22 cellular contexts compared by ENCODE assay signal in the genomic region with DNA sequence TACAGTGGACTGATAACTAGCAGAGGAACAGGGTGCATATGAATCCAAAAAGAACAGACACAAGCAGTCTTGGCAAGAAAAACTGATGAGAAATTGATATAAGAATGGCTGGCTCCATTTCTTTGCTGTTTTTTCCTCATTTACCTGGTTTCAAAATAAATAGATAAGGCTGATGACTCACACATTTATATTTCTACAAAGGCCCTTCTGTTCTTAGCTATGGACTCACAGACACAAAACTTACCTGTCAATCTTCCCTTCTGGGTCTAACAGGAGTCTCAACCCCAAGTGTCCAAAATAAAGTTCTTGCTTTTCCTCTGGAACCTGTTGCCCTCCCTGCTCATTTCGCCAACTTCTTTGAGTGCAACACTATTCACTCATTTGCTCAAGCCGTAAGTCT. TPM values are rescaled to one million over a fixed set of nuclear protein-coding genes. Genes with fewer than 3 reads are reported as not detected.
DNase-seq lines count a peak whose midpoint lies in the region; ATAC-seq and TF ChIP-seq lines count a peak whose summit lies in the region.
"Had no signal": no experiment of that assay in that cellular context is flagged by ENCODE, and none has a peak within 500 bp of the region (broad histone marks: within the 10 kb centered on the region; RNA-seq: fewer than 3 reads in every experiment).

No MANE protein-coding gene starts in this region.

- H3K27ac Mint-ChIP-seq in GM23338 = no peak overlapping the region
- no peak overlapping the region for H3K27ac Mint-ChIP-seq in stimulated activated effector memory CD8-positive, alpha-beta T cell treated with anti-CD3 and anti-CD28 coated beads, Interleukin-12 subunit alpha, Interleukin-12 subunit beta, amount 100 ng/mL, for 72 hours
- H3K27ac Mint-ChIP-seq: CD8-positive, alpha-beta T cell had no signal

- peaks cover 3% of the 10 kb centered on the region for H3K27me3 Mint-ChIP-seq in GM23338 (ENCODE audit: insufficient read depth, low read depth, poor library complexity)

- H3K79me2 ChIP-seq in GM23338 (replicated peaks; ENCODE audit: insufficient read depth) = no peaks in the 10 kb centered on the region

- H3K4me1 ChIP-seq in GM23338 (ENCODE audit: insufficient read depth) = no peaks in the 10 kb centered on the region
- peaks cover 22 to 36% of the 10 kb centered on the region in 2 donors for H3K4me1 ChIP-seq in duodenal mucosa (ENCODE audit: control insufficient read depth in 1 of 2, insufficient read depth in 2 of 2, low read length in 2 of 2)
- peaks cover 13 to 35% of the 10 kb centered on the region in 2 donors for H3K4me1 ChIP-seq in mucosa of rectum (ENCODE audit: control insufficient read depth in 2 of 2, insufficient read depth in 2 of 2, low read length in 2 of 2)
- H3K4me1 ChIP-seq in transverse colon = peaks cover 0 to 50% (median 26%) of the 10 kb centered on the region in 4 donors
- H3K4me1 ChIP-seq: BLaER1 treated with 17β-estradiol and CSF1 and Interleukin-3, amounts not matched to agents 10 nM and 100 nM; HAP-1 had no signal

- TF ChIP-seq EP300 in transverse colon (IDR thresholded peaks at IDR 0.05; ENCODE audit: low read depth) = no peak

- in situ Hi-C loops in transverse colon (cut with MboI; ENCODE audit: low pct_ligation_motif_present in 1 of 4, low pct_unique_long_range_greater_than_20kb in 1 of 4, low sequenced_read_pairs in 3 of 4) = no loop called here

- H3K9me2 ChIP-seq in GM23338 (ENCODE audit: insufficient read depth) = peaks cover 7% of the 10 kb centered on the region; the same call in 1 of the 2 replicates

- H3K4me3 Mint-ChIP-seq in GM23338 = no peak overlapping the region
- H3K4me3 Mint-ChIP-seq in stimulated activated effector memory CD8-positive, alpha-beta T cell treated with anti-CD3 and anti-CD28 coated beads, Interleukin-12 subunit alpha, Interleukin-12 subunit beta, amount 100 ng/mL, for 72 hours = no peak overlapping the region
- H3K4me3 Mint-ChIP-seq: CD8-positive, alpha-beta T cell had no signal

- H2AFZ ChIP-seq in GM23338 = peak overlapping the region; percentile 52; the same call in 1 of the 2 replicates
- H2AFZ ChIP-seq: GM23248 had no signal

- H3K9me3 ChIP-seq in duodenal mucosa (ENCODE audit: control insufficient read depth in 1 of 2, low read length in 2 of 2) = no peaks in the 10 kb centered on the region
- no peaks in the 10 kb centered on the region for H3K9me3 ChIP-seq in mucosa of rectum (ENCODE audit: control insufficient read depth in 2 of 2, low read length in 2 of 2)
- no peaks in the 10 kb centered on the region for H3K9me3 ChIP-seq in transverse colon
- H3K9me3 ChIP-seq: BLaER1 treated with 17β-estradiol and CSF1 and Interleukin-3, amounts not matched to agents 10 nM and 100 nM; HAP-1 had no signal

- no peaks in the 10 kb centered on the region for H3K36me3 Mint-ChIP-seq in GM23338 (ENCODE audit: low read depth)
- H3K36me3 Mint-ChIP-seq in stimulated activated effector memory CD8-positive, alpha-beta T cell treated with anti-CD3 and anti-CD28 coated beads, Interleukin-12 subunit alpha, Interleukin-12 subunit beta, amount 100 ng/mL, for 72 hours = no peaks in the 10 kb centered on the region
- H3K36me3 Mint-ChIP-seq: CD8-positive, alpha-beta T cell had no signal

- TF ChIP-seq CTCF in GM23338 (conservative IDR thresholded peaks at IDR 0.05; ENCODE audit: low read depth in 2 of 2) (no peak), transverse colon (IDR thresholded peaks at IDR 0.05) (no peak)

- H4K20me1 ChIP-seq in GM23338 (replicated peaks; ENCODE audit: insufficient read depth) = no peaks in the 10 kb centered on the region
- H4K20me1 ChIP-seq: BLaER1 treated with 17β-estradiol and CSF1 and Interleukin-3, amounts not matched to agents 10 nM and 100 nM had no signal

- no peaks in the 10 kb centered on the region for H3F3A ChIP-seq in GM23338 (replicated peaks; ENCODE audit: low read depth)

- no peaks in the 10 kb centered on the region for H3K9me3 Mint-ChIP-seq in GM23338
- H3K9me3 Mint-ChIP-seq in stimulated activated effector memory CD8-positive, alpha-beta T cell treated with anti-CD3 and anti-CD28 coated beads, Interleukin-12 subunit alpha, Interleukin-12 subunit beta, amount 100 ng/mL, for 72 hours = no peaks in the 10 kb centered on the region
- H3K9me3 Mint-ChIP-seq: CD8-positive, alpha-beta T cell had no signal

- no peak overlapping the region for H3K27ac ChIP-seq in GM23338 (ENCODE audit: low read depth)
- no peak overlapping the region for H3K27ac ChIP-seq in duodenal mucosa (ENCODE audit: low read depth, low read length)
- peak overlapping the region; percentile 73 to 82 for H3K27ac ChIP-seq in mucosa of rectum (ENCODE audit: low read depth in 2 of 2, low read length in 2 of 2)
- peak overlapping the region; percentile 35 to 77 (median 58) for H3K27ac ChIP-seq in transverse colon
- H3K27ac ChIP-seq: BLaER1 treated with 17β-estradiol and CSF1 and Interleukin-3, amounts not matched to agents 10 nM and 100 nM; GM23248 had no signal

- TF ChIP-seq POLR2A in transverse colon (IDR thresholded peaks at IDR 0.05) = no peak

- intact Hi-C loops in transverse colon (cut with DNase I; ENCODE audit: low total_unique reads) = no loop called here

- no peak overlapping the region for H3K4me2 ChIP-seq in GM23338
- H3K4me2 ChIP-seq: BLaER1 treated with 17β-estradiol and CSF1 and Interleukin-3, amounts not matched to agents 10 nM and 100 nM had no signal

- no peak overlapping the region for H3K4me3 ChIP-seq in GM23338
- peak overlapping the region; percentile 74 to 79 for H3K4me3 ChIP-seq in duodenal mucosa (ENCODE audit: low read depth in 1 of 2, low read length in 2 of 2)
- peak overlapping the region; percentile 76 to 79 for H3K4me3 ChIP-seq in mucosa of rectum (ENCODE audit: low read length in 2 of 2)
- H3K4me3 ChIP-seq in transverse colon = peak overlapping the region in 2 of 4 donors; percentile 26 to 42
- H3K4me3 ChIP-seq: BLaER1 treated with 17β-estradiol and CSF1 and Interleukin-3, amounts not matched to agents 10 nM and 100 nM; GM23248; HAP-1 had no signal

- no peaks in the 10 kb centered on the region for H3K36me3 ChIP-seq in GM23338 (ENCODE audit: insufficient read depth)
- H3K36me3 ChIP-seq in duodenal mucosa (ENCODE audit: control insufficient read depth in 1 of 2, insufficient read depth in 2 of 2, low read length in 2 of 2) = no peaks in the 10 kb centered on the region
- H3K36me3 ChIP-seq in mucosa of rectum (ENCODE audit: control insufficient read depth in 2 of 2, insufficient read depth in 2 of 2, low read length in 2 of 2) = no peaks in the 10 kb centered on the region
- H3K36me3 ChIP-seq in transverse colon = no peaks in the 10 kb centered on the region
- H3K36me3 ChIP-seq: BLaER1 treated with 17β-estradiol and CSF1 and Interleukin-3, amounts not matched to agents 10 nM and 100 nM; HAP-1 had no signal

- DNase-seq in GM23338 (ENCODE audit: low spot score) (no peak), transverse colon (no peak), RPMI8226 (no peak)
- DNase-seq in central memory CD4-positive, alpha-beta T cell = no peak
- no peak for DNase-seq in stimulated activated effector memory CD8-positive, alpha-beta T cell treated with anti-CD3 and anti-CD28 coated beads, Interleukin-12 subunit alpha, Interleukin-12 subunit beta, amount 100 ng/mL, for 72 hours (ENCODE audit: low spot score in 2 of 2)
- DNase-seq: ACHN; CD8-positive, alpha-beta T cell; DMS153; GDM1; GM23248; KG1; NCI-H1105 treated with DMSO at 0.1 percent for 48 hours; NCI-H2081; NCI-H2171; NCI-H524 treated with DMSO at 0.1 percent for 48 hours; Right ventricle myocardium superior had no signal

- 90 to 92% methylated on average over 2 of the region's 2 CpGs for WGBS in transverse colon (ENCODE audit: low coverage in 1 of 2), 2 donors

- H3K9ac ChIP-seq in duodenal mucosa (ENCODE audit: low read depth in 1 of 2, low read length in 2 of 2) (no peak overlapping the region), mucosa of rectum (ENCODE audit: low read depth in 1 of 2, low read length in 2 of 2) (peak overlapping the region in 1 of 2 donors; percentile 62)
- H3K9ac ChIP-seq: BLaER1 treated with 17β-estradiol and CSF1 and Interleukin-3, amounts not matched to agents 10 nM and 100 nM; GM23248 had no signal

- no peaks in the 10 kb centered on the region for H3K27me3 ChIP-seq in GM23338 (ENCODE audit: insufficient read depth)
- H3K27me3 ChIP-seq in duodenal mucosa (ENCODE audit: control insufficient read depth in 1 of 2, insufficient read depth in 2 of 2, low read length in 2 of 2) = no peaks in the 10 kb centered on the region
- H3K27me3 ChIP-seq in mucosa of rectum (ENCODE audit: control insufficient read depth in 2 of 2, insufficient read depth in 2 of 2, low read length in 2 of 2) = no peaks in the 10 kb centered on the region
- H3K27me3 ChIP-seq in transverse colon = no peaks in the 10 kb centered on the region
- H3K27me3 ChIP-seq: BLaER1 treated with 17β-estradiol and CSF1 and Interleukin-3, amounts not matched to agents 10 nM and 100 nM had no signal

- ATAC-seq in GM23338 = no peak
- ATAC-seq in GM21723 (IDR thresholded peaks at IDR 0.05; ENCODE audit: unreplicated experiment) = no peak
- ATAC-seq in stimulated activated effector memory CD8-positive, alpha-beta T cell treated with anti-CD3 and anti-CD28 coated beads, Interleukin-12 subunit alpha, Interleukin-12 subunit beta, amount 100 ng/mL, for 72 hours = no peak
- ATAC-seq: CD8-positive, alpha-beta T cell had no signal

- no peaks in the 10 kb centered on the region for H3K4me1 Mint-ChIP-seq in GM23338
- H3K4me1 Mint-ChIP-seq in stimulated activated effector memory CD8-positive, alpha-beta T cell treated with anti-CD3 and anti-CD28 coated beads, Interleukin-12 subunit alpha, Interleukin-12 subunit beta, amount 100 ng/mL, for 72 hours = no peaks in the 10 kb centered on the region

TF ChIP-seq in GM23338, 12 proteins besides CTCF, POLR2A, EP300 and RAD21:
- TF ChIP-seq POLR2AphosphoS5 (IDR thresholded peaks at IDR 0.05; ENCODE audit: low read depth) (no peak), NANOG (IDR thresholded peaks at IDR 0.05; ENCODE audit: borderline replicate concordance) (no peak)
TF ChIP-seq in GM23338: peak in this region for 0.

RNA-seq across cellular contexts. Expression of a gene that starts 1.0 kb away (rescaled TPM):
- total RNA-seq in GM23338 (2014; rRNA removed; shearing (Covaris generic)) = not detected in 2 replicates
- polyA plus RNA-seq in GM23338 (2016; fragmentation: Nextera tagmentation; extraction: Ambion mirVana) = not detected in 2 replicates
- 100 to 1,000 TPM in 1 of 4 donors, 10 to 100 TPM in 2, 1 to 10 TPM in 1; 6.0 to 137 (median 62.1) TPM for total RNA-seq in transverse colon
- total RNA-seq: CD8-positive, alpha-beta T cell; GM23248; OCI-LY7; Right ventricle myocardium superior had no signal
- polyA plus RNA-seq: GM23248 had no signal

Comparison
In these comparisons a context has a peak if more than half of its experiments do, and no peak if none do; other contexts are left out.
1. H3K27ac ChIP-seq: peak in mucosa of rectum (2 of 2) and transverse colon (4 of 4); none in GM23338 (single experiment) and duodenal mucosa (single experiment).